15 cellular contexts compared by ENCODE assay signal in genomic region chr3:132713977-132714727, GRCh38. TPM values are rescaled to one million over a fixed set of nuclear protein-coding genes. Genes with fewer than 3 reads are reported as not detected.
DNase-seq lines count a peak whose midpoint lies in the region; ATAC-seq and TF ChIP-seq lines count a peak whose summit lies in the region.
"Had no signal": no experiment of that assay in that cellular context is flagged by ENCODE, and none has a peak within 500 bp of the region (broad histone marks: within the 10 kb centered on the region; RNA-seq: fewer than 3 reads in every experiment).

No MANE protein-coding gene starts in this region.

- no peaks in the 10 kb centered on the region for H3K9me3 ChIP-seq in CD8-positive, alpha-beta T cell (ENCODE audit: low read length)
- no peaks in the 10 kb centered on the region for H3K9me3 ChIP-seq in Panc1 (ENCODE audit: control insufficient read depth, insufficient read depth, low read depth, low read length)
- H3K9me3 ChIP-seq in endodermal cell (ENCODE audit: control insufficient read depth, low read length) = no peaks in the 10 kb centered on the region
- H3K9me3 ChIP-seq in osteoblast (ENCODE audit: low read depth, low read length) = no peaks in the 10 kb centered on the region
- H3K9me3 ChIP-seq: Caco-2, HAP-1 had no signal

- intact Hi-C loops in CD8-positive, alpha-beta T cell (cut with DNase I, micrococcal nuclease) = no loop called here
- intact Hi-C loops in Panc1 (cut with micrococcal nuclease; ENCODE audit: unreplicated experiment) = no loop called here
- intact Hi-C loops in left colon (cut with DNase I, micrococcal nuclease) = no loop called here

- H3K4me2 ChIP-seq in osteoblast (ENCODE audit: insufficient read depth, low read length) = no peak overlapping the region

- no peak for ATAC-seq in CD8-positive, alpha-beta T cell
- ATAC-seq in Panc1 (peak; percentile 17; the same call in 1 of the 2 replicates), left colon (peak; percentile 92), HG02885 (IDR thresholded peaks at IDR 0.05; ENCODE audit: poor library complexity, unreplicated experiment) (no peak)

- peak overlapping the region; percentile 39 for H3K27ac Mint-ChIP-seq in CD8-positive, alpha-beta T cell
- peak overlapping the region; percentile 74 for H3K27ac Mint-ChIP-seq in endodermal cell
- H3K27ac Mint-ChIP-seq: B cell; CD4-positive, alpha-beta memory T cell had no signal

- peaks cover 22% of the 10 kb centered on the region for H3K4me1 Mint-ChIP-seq in CD8-positive, alpha-beta T cell (ENCODE audit: low read depth)
- H3K4me1 Mint-ChIP-seq in endodermal cell = no peaks in the 10 kb centered on the region

- 92% methylated on average over 5 of the region's 5 CpGs; no CpG with 5 or more reads in 1 of the 2 experiments for WGBS in endodermal cell (ENCODE audit: insufficient coverage in 1 of 2, insufficient read length in 1 of 2), 2 experiments

- no peak overlapping the region for H3K27ac ChIP-seq in CD8-positive, alpha-beta T cell (ENCODE audit: low read depth, low read length)
- H3K27ac ChIP-seq in Panc1 (ENCODE audit: low read length) (no peak overlapping the region), endodermal cell (ENCODE audit: low read depth, low read length) (no peak overlapping the region), osteoblast (ENCODE audit: low read depth, low read length) (no peak overlapping the region)

- H3K27me3 ChIP-seq in CD8-positive, alpha-beta T cell (ENCODE audit: insufficient read depth, low read length) = no peaks in the 10 kb centered on the region
- H3K27me3 ChIP-seq in Panc1 (ENCODE audit: control insufficient read depth, insufficient read depth, low read length) = no peaks in the 10 kb centered on the region
- H3K27me3 ChIP-seq in endodermal cell (ENCODE audit: control insufficient read depth, insufficient read depth, low read length, poor library complexity, severe bottlenecking) = no peaks in the 10 kb centered on the region
- no peaks in the 10 kb centered on the region for H3K27me3 ChIP-seq in osteoblast (ENCODE audit: insufficient read depth, low read length)

- no peak overlapping the region for H3K4me3 ChIP-seq in CD8-positive, alpha-beta T cell (ENCODE audit: low read depth, low read length)
- H3K4me3 ChIP-seq in Panc1 (ENCODE audit: low read depth in 2 of 2, low read length in 2 of 2) (no peak overlapping the region), endodermal cell (ENCODE audit: low read length) (no peak overlapping the region), osteoblast (ENCODE audit: insufficient read depth, low read length) (no peak overlapping the region)
- H3K4me3 ChIP-seq: HAP-1 had no signal

- peaks cover 5% of the 10 kb centered on the region for H3K36me3 ChIP-seq in CD8-positive, alpha-beta T cell (ENCODE audit: insufficient read depth, low read length)
- H3K36me3 ChIP-seq in Panc1 (ENCODE audit: control insufficient read depth, insufficient read depth, low read length) = peaks cover 47% of the 10 kb centered on the region
- peaks cover 81% of the 10 kb centered on the region for H3K36me3 ChIP-seq in endodermal cell (ENCODE audit: control insufficient read depth, insufficient read depth, low read length)
- H3K36me3 ChIP-seq in osteoblast (ENCODE audit: insufficient read depth, low read length) = peaks cover 53% of the 10 kb centered on the region

- H3K4me1 ChIP-seq in CD8-positive, alpha-beta T cell (ENCODE audit: insufficient read depth, low read length) = no peaks in the 10 kb centered on the region
- H3K4me1 ChIP-seq in Panc1 (ENCODE audit: control insufficient read depth, insufficient read depth, low read length) (peaks cover 4% of the 10 kb centered on the region; the same call in 1 of the 2 replicates), endodermal cell (ENCODE audit: control insufficient read depth, insufficient read depth, low read length) (no peaks in the 10 kb centered on the region), osteoblast (ENCODE audit: insufficient read depth, low read length) (no peaks in the 10 kb centered on the region)
- H3K4me1 ChIP-seq: Caco-2, HAP-1 had no signal

- in situ Hi-C loops in Panc1 (cut with HindIII; ENCODE audit: low pct_unique_long_range_greater_than_20kb, low sequenced_read_pairs) = no loop called here

- no peak for DNase-seq in CD8-positive, alpha-beta T cell
- DNase-seq in Panc1 (ENCODE audit: low read depth, low spot score) (no peak), endodermal cell (no peak), left colon (peak; percentile 35 to 50), osteoblast (ENCODE audit: insufficient read length, low spot score, missing footprints) (no peak), NCI-H446 treated with DMSO at 0.1 percent for 48 hours (lab: John Stamatoyannopoulos, UW) (no peak)
- DNase-seq in stimulated activated naive CD4-positive, alpha-beta T cell (lab: John Stamatoyannopoulos, UW) = no peak
- DNase-seq: C1 segment of cervical spinal cord; Caco-2; CD4-positive, alpha-beta memory T cell; DND-41; GDM1 had no signal

- peaks cover 57% of the 10 kb centered on the region for H3K36me3 Mint-ChIP-seq in CD8-positive, alpha-beta T cell
- H3K36me3 Mint-ChIP-seq in endodermal cell (ENCODE audit: low read depth) = peaks cover 42% of the 10 kb centered on the region

- H4K20me1 ChIP-seq in osteoblast (ENCODE audit: insufficient read depth, low read length) = no peaks in the 10 kb centered on the region

- TF ChIP-seq CTCF in CD8-positive, alpha-beta T cell (IDR thresholded peaks at IDR 0.05) = no peak
- no peak for TF ChIP-seq CTCF in Panc1 (IDR thresholded peaks at IDR 0.05)
- no peak for TF ChIP-seq CTCF in endodermal cell (conservative IDR thresholded peaks at IDR 0.05)
- no peak for TF ChIP-seq CTCF in osteoblast (IDR thresholded peaks at IDR 0.05; ENCODE audit: extremely low read depth, low read depth, low read length)

- H2AFZ ChIP-seq in osteoblast (ENCODE audit: low read length) = no peak overlapping the region

- H3K9me3 Mint-ChIP-seq in CD8-positive, alpha-beta T cell = no peaks in the 10 kb centered on the region
- H3K9me3 Mint-ChIP-seq in endodermal cell = no peaks in the 10 kb centered on the region
- H3K9me3 Mint-ChIP-seq: CD4-positive, alpha-beta memory T cell had no signal

- POLR2A ChIA-PET in CD8-positive, alpha-beta T cell (lab: Charles Lee) = no interaction called here
- POLR2A ChIA-PET in Panc1 (lab: Charles Lee) = interaction anchor here (0.7 kb wide), 1 partner anchor 227 kb away, joined by 3 read pairs; no protein-coding TSS in a partner anchor

- no TSS peak for BruUV-seq in Panc1 (replicated peaks; lab: Mats Ljungman, UMichigan)

- H3K9ac ChIP-seq in endodermal cell (ENCODE audit: extremely low read depth, low read length, poor library complexity, severe bottlenecking) = no peak overlapping the region

- CTCF ChIA-PET in CD8-positive, alpha-beta T cell (lab: Charles Lee) = interaction anchor here (0.6 kb wide), 1 partner anchor 708 kb away, joined by 3 read pairs; no protein-coding TSS in a partner anchor
- CTCF ChIA-PET in Panc1 (lab: Charles Lee) = no interaction called here

- H3K79me2 ChIP-seq in osteoblast (ENCODE audit: insufficient read depth, low read length) = peaks cover 11% of the 10 kb centered on the region

- no peak overlapping the region for H3K4me3 Mint-ChIP-seq in CD8-positive, alpha-beta T cell
- no peak overlapping the region for H3K4me3 Mint-ChIP-seq in endodermal cell
- H3K4me3 Mint-ChIP-seq: B cell; CD4-positive, alpha-beta memory T cell had no signal

- no peaks in the 10 kb centered on the region for H3K27me3 Mint-ChIP-seq in CD8-positive, alpha-beta T cell (ENCODE audit: low read depth)
- H3K27me3 Mint-ChIP-seq in endodermal cell (ENCODE audit: insufficient read depth) = no peaks in the 10 kb centered on the region
- H3K27me3 Mint-ChIP-seq: B cell; CD4-positive, alpha-beta memory T cell had no signal

RNA-seq across cellular contexts. Expression of gene NPHP3, which starts 8.1 kb away (rescaled TPM):
- total RNA-seq in CD8-positive, alpha-beta T cell = 10 to 100 TPM; 21.9 to 24.6 TPM
- total RNA-seq in Panc1 (2021; ENCODE audit: unreplicated experiment) (34.0 TPM), endodermal cell (10 to 100 TPM; 15.7 to 23.0 TPM), left colon (10 to 100 TPM; 17.1 to 21.3 TPM), osteoblast (41.3 and 44.2 TPM in 2 replicates)
- 25.5 TPM for polyA plus RNA-seq in Panc1 (2012; ENCODE audit: insufficient read length)
- 27.7 TPM for polyA plus RNA-seq in endodermal cell (2013, experiment 1 of 2)
- polyA plus RNA-seq in endodermal cell (2013, experiment 2 of 2) = 25.6 TPM

RNA-seq across cellular contexts. Expression of gene UBA5, which starts 54.0 kb away (rescaled TPM):
- total RNA-seq in CD8-positive, alpha-beta T cell = 10 to 100 TPM; 43.7 to 46.0 TPM
- total RNA-seq in Panc1 (2021; ENCODE audit: unreplicated experiment) (44.0 TPM), endodermal cell (10 to 100 TPM; 46.1 to 58.4 TPM), left colon (10 to 100 TPM; 24.3 to 30.8 TPM), osteoblast (33.0 and 38.4 TPM in 2 replicates)
- 67.7 TPM for polyA plus RNA-seq in Panc1 (2012; ENCODE audit: insufficient read length)
- polyA plus RNA-seq in endodermal cell (2013, experiment 1 of 2) = 52.4 TPM
- 50.8 TPM for polyA plus RNA-seq in endodermal cell (2013, experiment 2 of 2)

RNA-seq across cellular contexts. Expression of gene ACAD11, which starts 54.5 kb away (rescaled TPM):
- 10 to 100 TPM; 30.0 to 31.6 TPM for total RNA-seq in CD8-positive, alpha-beta T cell
- 15.4 TPM for total RNA-seq in Panc1 (2021; ENCODE audit: unreplicated experiment)
- 11.4 TPM for polyA plus RNA-seq in Panc1 (2012; ENCODE audit: insufficient read length)
- total RNA-seq in endodermal cell = 10 to 100 TPM; 21.4 to 22.8 TPM
- 33.0 TPM for polyA plus RNA-seq in endodermal cell (2013, experiment 1 of 2)
- polyA plus RNA-seq in endodermal cell (2013, experiment 2 of 2) = 32.7 TPM
- 1 to 10 TPM; 5.2 to 9.2 TPM for total RNA-seq in left colon
- 30.1 and 31.1 TPM in 2 replicates for total RNA-seq in osteoblast

Comparison
In these comparisons a context has a peak if more than half of its experiments do, and no peak if none do; other contexts are left out.
1. ATAC-seq: peak in Panc1 (single experiment) and left colon (single experiment); none in CD8-positive, alpha-beta T cell (single experiment) and HG02885 (single experiment).
2. DNase-seq: peak in left colon (2 of 2); none in CD8-positive, alpha-beta T cell (0 of 7), Panc1 (single experiment), endodermal cell (single experiment), osteoblast (single experiment), stimulated activated naive CD4-positive, alpha-beta T cell (0 of 6) and NCI-H446 treated with DMSO at 0.1 percent for 48 hours (single experiment).